In genomic region chr5:168286386-168286785, GRCh38 we compare ENCODE assay signal across 15 cellular contexts. TPM values are rescaled to one million over a fixed set of nuclear protein-coding genes. Genes with fewer than 3 reads are reported as not detected.
DNase-seq lines count a peak whose midpoint lies in the region; ATAC-seq, FAIRE-seq and TF ChIP-seq lines count a peak whose summit lies in the region.
"Had no signal": no experiment of that assay in that cellular context is flagged by ENCODE, and none has a peak within 500 bp of the region (broad histone marks: within the 10 kb centered on the region; RNA-seq: fewer than 3 reads in every experiment).

No MANE protein-coding gene starts in this region.

- peak; percentile 34 for ATAC-seq in HG02870 (IDR thresholded peaks at IDR 0.05; ENCODE audit: unreplicated experiment)
- no peak for ATAC-seq in HG02840 (IDR thresholded peaks at IDR 0.05; ENCODE audit: low FRiP score, unreplicated experiment)
- ATAC-seq: gastroesophageal sphincter, pancreas, Right ventricle myocardium inferior had no signal

- peaks cover 29% of the 10 kb centered on the region for H3K4me1 Mint-ChIP-seq in activated CD4-positive, alpha-beta memory T cell treated with anti-CD3 and anti-CD28 coated beads for 36 hours (ENCODE audit: low read depth)
- peaks cover 5% of the 10 kb centered on the region for H3K4me1 Mint-ChIP-seq in activated CD4-positive, alpha-beta memory T cell treated with anti-CD3 and anti-CD28 coated beads, Interleukin-2, amount 10 ng/mL, durations not matched to agents 7 days and 5 days
- peaks cover 16% of the 10 kb centered on the region for H3K4me1 Mint-ChIP-seq in brain

- no peak for FAIRE-seq in D721Med (lab: Jason Lieb, UNC)
- FAIRE-seq: pancreas had no signal

- TF ChIP-seq CTCF in brain (conservative IDR thresholded peaks at IDR 0.05): no peak
- no peak for TF ChIP-seq CTCF in D721Med (IDR thresholded peaks at IDR 0.05; ENCODE audit: insufficient read depth, missing control alignments)

- H3K9me3 Mint-ChIP-seq in activated CD4-positive, alpha-beta memory T cell treated with anti-CD3 and anti-CD28 coated beads for 36 hours: peaks cover 17% of the 10 kb centered on the region
- peaks cover 2% of the 10 kb centered on the region for H3K9me3 Mint-ChIP-seq in activated CD4-positive, alpha-beta memory T cell treated with anti-CD3 and anti-CD28 coated beads, Interleukin-2, amount 10 ng/mL, durations not matched to agents 7 days and 5 days
- H3K9me3 Mint-ChIP-seq in brain: peaks cover 30 to 44% (median 33%) of the 10 kb centered on the region in 5 experiments

- peaks cover 17% of the 10 kb centered on the region for H3K27me3 Mint-ChIP-seq in activated CD4-positive, alpha-beta memory T cell treated with anti-CD3 and anti-CD28 coated beads for 36 hours
- H3K27me3 Mint-ChIP-seq in activated CD4-positive, alpha-beta memory T cell treated with anti-CD3 and anti-CD28 coated beads, Interleukin-2, amount 10 ng/mL, durations not matched to agents 7 days and 5 days: peaks cover 37% of the 10 kb centered on the region
- H3K27me3 Mint-ChIP-seq in brain: peaks cover 21% of the 10 kb centered on the region

- POLR2A ChIA-PET in activated CD4-positive, alpha-beta memory T cell treated with anti-CD3 and anti-CD28 coated beads for 36 hours (lab: Charles Lee): no interaction called here
- POLR2A ChIA-PET in activated CD4-positive, alpha-beta memory T cell treated with anti-CD3 and anti-CD28 coated beads, Interleukin-2, amount 10 ng/mL, durations not matched to agents 7 days and 5 days (lab: Charles Lee): no interaction called here

- H3K36me3 Mint-ChIP-seq in activated CD4-positive, alpha-beta memory T cell treated with anti-CD3 and anti-CD28 coated beads for 36 hours: no peaks in the 10 kb centered on the region
- no peaks in the 10 kb centered on the region for H3K36me3 Mint-ChIP-seq in activated CD4-positive, alpha-beta memory T cell treated with anti-CD3 and anti-CD28 coated beads, Interleukin-2, amount 10 ng/mL, durations not matched to agents 7 days and 5 days (ENCODE audit: low read depth)
- peaks cover 4% of the 10 kb centered on the region for H3K36me3 Mint-ChIP-seq in brain

- DNase-seq in activated CD4-positive, alpha-beta memory T cell treated with anti-CD3 and anti-CD28 coated beads for 36 hours: peak; percentile 37
- DNase-seq in activated CD4-positive, alpha-beta memory T cell treated with anti-CD3 and anti-CD28 coated beads, Interleukin-2, amount 10 ng/mL, durations not matched to agents 7 days and 5 days: no peak
- peak; percentile 79 for DNase-seq in putamen (ENCODE audit: low spot score)
- no peak for DNase-seq in D721Med (ENCODE audit: insufficient read length, low spot score)
- DNase-seq in RPMI8226: no peak
- DNase-seq: activated CD4-positive, alpha-beta T cell treated with anti-CD3 and anti-CD28 coated beads for 4 hours; IMR-90; NCI-H1048; NCI-H526 treated with DMSO at 0.1 percent for 48 hours had no signal

- H3K4me3 Mint-ChIP-seq in activated CD4-positive, alpha-beta memory T cell treated with anti-CD3 and anti-CD28 coated beads for 36 hours: no peak overlapping the region
- no peak overlapping the region for H3K4me3 Mint-ChIP-seq in activated CD4-positive, alpha-beta memory T cell treated with anti-CD3 and anti-CD28 coated beads, Interleukin-2, amount 10 ng/mL, durations not matched to agents 7 days and 5 days
- H3K4me3 Mint-ChIP-seq in brain: peak overlapping the region in 1 of 5 experiments; percentile 14

- no peak overlapping the region for H3K27ac Mint-ChIP-seq in activated CD4-positive, alpha-beta memory T cell treated with anti-CD3 and anti-CD28 coated beads for 36 hours
- no peak overlapping the region for H3K27ac Mint-ChIP-seq in activated CD4-positive, alpha-beta memory T cell treated with anti-CD3 and anti-CD28 coated beads, Interleukin-2, amount 10 ng/mL, durations not matched to agents 7 days and 5 days
- peak overlapping the region in 3 of 5 experiments; percentile 0 to 12 (median 9) for H3K27ac Mint-ChIP-seq in brain

- CTCF ChIA-PET in activated CD4-positive, alpha-beta memory T cell treated with anti-CD3 and anti-CD28 coated beads for 36 hours (lab: Charles Lee): no interaction called here
- CTCF ChIA-PET in activated CD4-positive, alpha-beta memory T cell treated with anti-CD3 and anti-CD28 coated beads, Interleukin-2, amount 10 ng/mL, durations not matched to agents 7 days and 5 days (lab: Charles Lee): no interaction called here

- intact Hi-C loops in activated CD4-positive, alpha-beta memory T cell treated with anti-CD3 and anti-CD28 coated beads for 36 hours (cut with micrococcal nuclease): loop anchor here (5.0 kb wide), 2 partner anchors 121 to 291 kb away; partner anchors contain the start of gene PANK3

RNA-seq across cellular contexts. Expression of gene WWC1, which starts 5.1 kb away (rescaled TPM):
- total RNA-seq in activated CD4-positive, alpha-beta memory T cell treated with anti-CD3 and anti-CD28 coated beads for 36 hours: 1 to 10 TPM in 1 of 2 experiments, under 1 TPM in 1; 0.82 to 1.3 TPM
- total RNA-seq in activated CD4-positive, alpha-beta memory T cell treated with anti-CD3 and anti-CD28 coated beads, Interleukin-2, amount 10 ng/mL, durations not matched to agents 7 days and 5 days: not detected
- 29.0 TPM for polyA plus RNA-seq in brain (ENCODE audit: insufficient read depth, low read depth, low replicate concordance)

Comparison
In these comparisons a context has a peak if more than half of its experiments do, and no peak if none do; other contexts are left out.
1. DNase-seq: peak in activated CD4-positive, alpha-beta memory T cell treated with anti-CD3 and anti-CD28 coated beads for 36 hours (single experiment) and putamen (single experiment); none in activated CD4-positive, alpha-beta memory T cell treated with anti-CD3 and anti-CD28 coated beads, Interleukin-2, amount 10 ng/mL, durations not matched to agents 7 days and 5 days (single experiment), D721Med (single experiment) and RPMI8226 (single experiment).
2. H3K27ac Mint-ChIP-seq: peak in brain (3 of 5); none in activated CD4-positive, alpha-beta memory T cell treated with anti-CD3 and anti-CD28 coated beads for 36 hours (single experiment) and activated CD4-positive, alpha-beta memory T cell treated with anti-CD3 and anti-CD28 coated beads, Interleukin-2, amount 10 ng/mL, durations not matched to agents 7 days and 5 days (single experiment).